Comparison of ENCODE assay signal across 27 cellular contexts in genomic region chr7:13241416-13241815, GRCh38.
"Had no signal": no experiment of that assay in that cellular context is flagged by ENCODE, and none has a peak within 500 bp of the region (broad histone marks: within the 10 kb centered on the region; RNA-seq: fewer than 3 reads in every experiment).

No MANE protein-coding gene starts in this region.

- DNase-seq: colonic mucosa; cortex of kidney; effector CD8-positive, alpha-beta T cell; effector memory CD8-positive, alpha-beta T cell; endodermal cell; erythroblast; esophagus squamous epithelium; foreskin fibroblast; foreskin melanocyte; gastrocnemius medialis; glutamatergic neuron; head of caudate nucleus; heart right ventricle; hippocampal formation; left cardiac atrium; left lung; left ventricle myocardium superior; lower lobe of right lung; mesenchymal stem cell; midbrain; naive thymus-derived CD4-positive, alpha-beta T cell had no signal

- H3K4me1 ChIP-seq: colonic mucosa, esophagus squamous epithelium, gastrocnemius medialis, heart right ventricle, left lung, lower lobe of right lung had no signal

- FAIRE-seq: endometrium, islet of Langerhans, keratinocyte had no signal

- H3K27ac ChIP-seq: colonic mucosa, epithelial cell of prostate, esophagus squamous epithelium, gastrocnemius medialis, heart right ventricle, left lung, lower lobe of right lung had no signal

- H3K4me3 Mint-ChIP-seq: dendritic cell treated with granulocyte-macrophage colony-stimulating factor and Interleukin-4, amounts not matched to agents 40 ng/mL and 50 ng/mL, for 4 days; effector memory CD8-positive, alpha-beta T cell; endodermal cell; naive thymus-derived CD4-positive, alpha-beta T cell had no signal

- H3K9me3 Mint-ChIP-seq: dendritic cell treated with granulocyte-macrophage colony-stimulating factor and Interleukin-4, amounts not matched to agents 40 ng/mL and 50 ng/mL, for 4 days; effector memory CD8-positive, alpha-beta T cell; endodermal cell had no signal

- H3K27ac Mint-ChIP-seq: dendritic cell treated with granulocyte-macrophage colony-stimulating factor and Interleukin-4, amounts not matched to agents 40 ng/mL and 50 ng/mL, for 4 days; effector memory CD8-positive, alpha-beta T cell; endodermal cell; naive thymus-derived CD4-positive, alpha-beta T cell had no signal

- ATAC-seq: effector memory CD8-positive, alpha-beta T cell; esophagus mucosa; gastrocnemius medialis; heart right ventricle; left cardiac atrium; left lung; left ventricle myocardium superior; lower lobe of right lung; naive thymus-derived CD4-positive, alpha-beta T cell had no signal

- H3K27me3 ChIP-seq: colonic mucosa, esophagus squamous epithelium, gastrocnemius medialis, heart right ventricle, left lung had no signal

- H3K4me1 Mint-ChIP-seq: naive thymus-derived CD4-positive, alpha-beta T cell had no signal

- H3K27me3 Mint-ChIP-seq: dendritic cell treated with granulocyte-macrophage colony-stimulating factor and Interleukin-4, amounts not matched to agents 40 ng/mL and 50 ng/mL, for 4 days; effector memory CD8-positive, alpha-beta T cell had no signal

- H3K36me3 ChIP-seq: colonic mucosa, esophagus squamous epithelium, gastrocnemius medialis, heart right ventricle, left lung, lower lobe of right lung had no signal

- H3K36me3 Mint-ChIP-seq: naive thymus-derived CD4-positive, alpha-beta T cell had no signal

- H3K9me3 ChIP-seq: colonic mucosa, esophagus squamous epithelium, gastrocnemius medialis, heart right ventricle, left lung, lower lobe of right lung had no signal

- H3K4me3 ChIP-seq: colonic mucosa, esophagus squamous epithelium, gastrocnemius medialis, heart right ventricle, left lung, lower lobe of right lung had no signal
